Comparison of ENCODE assay signal across 1 cellular context in the genomic region with DNA sequence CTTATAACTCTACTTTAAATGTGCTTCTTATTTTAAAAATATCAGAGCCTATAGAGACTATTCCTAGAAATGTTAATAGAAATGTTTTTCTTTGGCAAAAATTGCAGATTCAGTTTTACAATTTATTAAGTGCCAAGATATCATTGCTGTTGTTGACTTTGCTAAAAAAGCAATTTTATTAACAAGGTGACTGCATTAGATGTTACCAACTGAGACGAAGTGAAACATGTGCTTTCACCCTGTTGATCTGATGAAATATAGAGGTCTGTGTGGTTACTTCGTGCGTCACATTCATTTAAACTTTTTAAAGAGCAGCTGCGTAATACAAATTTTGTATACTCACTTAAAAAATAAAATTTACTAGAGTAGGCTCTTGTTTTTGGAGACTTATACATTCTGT.
TF ChIP-seq lines count a peak whose summit lies in the region.

No MANE protein-coding gene starts in this region.

TF ChIP-seq in GM23338, 12 proteins besides CTCF, POLR2A, EP300 and RAD21 (continued from another document):
- TF ChIP-seq, protein P1, sequence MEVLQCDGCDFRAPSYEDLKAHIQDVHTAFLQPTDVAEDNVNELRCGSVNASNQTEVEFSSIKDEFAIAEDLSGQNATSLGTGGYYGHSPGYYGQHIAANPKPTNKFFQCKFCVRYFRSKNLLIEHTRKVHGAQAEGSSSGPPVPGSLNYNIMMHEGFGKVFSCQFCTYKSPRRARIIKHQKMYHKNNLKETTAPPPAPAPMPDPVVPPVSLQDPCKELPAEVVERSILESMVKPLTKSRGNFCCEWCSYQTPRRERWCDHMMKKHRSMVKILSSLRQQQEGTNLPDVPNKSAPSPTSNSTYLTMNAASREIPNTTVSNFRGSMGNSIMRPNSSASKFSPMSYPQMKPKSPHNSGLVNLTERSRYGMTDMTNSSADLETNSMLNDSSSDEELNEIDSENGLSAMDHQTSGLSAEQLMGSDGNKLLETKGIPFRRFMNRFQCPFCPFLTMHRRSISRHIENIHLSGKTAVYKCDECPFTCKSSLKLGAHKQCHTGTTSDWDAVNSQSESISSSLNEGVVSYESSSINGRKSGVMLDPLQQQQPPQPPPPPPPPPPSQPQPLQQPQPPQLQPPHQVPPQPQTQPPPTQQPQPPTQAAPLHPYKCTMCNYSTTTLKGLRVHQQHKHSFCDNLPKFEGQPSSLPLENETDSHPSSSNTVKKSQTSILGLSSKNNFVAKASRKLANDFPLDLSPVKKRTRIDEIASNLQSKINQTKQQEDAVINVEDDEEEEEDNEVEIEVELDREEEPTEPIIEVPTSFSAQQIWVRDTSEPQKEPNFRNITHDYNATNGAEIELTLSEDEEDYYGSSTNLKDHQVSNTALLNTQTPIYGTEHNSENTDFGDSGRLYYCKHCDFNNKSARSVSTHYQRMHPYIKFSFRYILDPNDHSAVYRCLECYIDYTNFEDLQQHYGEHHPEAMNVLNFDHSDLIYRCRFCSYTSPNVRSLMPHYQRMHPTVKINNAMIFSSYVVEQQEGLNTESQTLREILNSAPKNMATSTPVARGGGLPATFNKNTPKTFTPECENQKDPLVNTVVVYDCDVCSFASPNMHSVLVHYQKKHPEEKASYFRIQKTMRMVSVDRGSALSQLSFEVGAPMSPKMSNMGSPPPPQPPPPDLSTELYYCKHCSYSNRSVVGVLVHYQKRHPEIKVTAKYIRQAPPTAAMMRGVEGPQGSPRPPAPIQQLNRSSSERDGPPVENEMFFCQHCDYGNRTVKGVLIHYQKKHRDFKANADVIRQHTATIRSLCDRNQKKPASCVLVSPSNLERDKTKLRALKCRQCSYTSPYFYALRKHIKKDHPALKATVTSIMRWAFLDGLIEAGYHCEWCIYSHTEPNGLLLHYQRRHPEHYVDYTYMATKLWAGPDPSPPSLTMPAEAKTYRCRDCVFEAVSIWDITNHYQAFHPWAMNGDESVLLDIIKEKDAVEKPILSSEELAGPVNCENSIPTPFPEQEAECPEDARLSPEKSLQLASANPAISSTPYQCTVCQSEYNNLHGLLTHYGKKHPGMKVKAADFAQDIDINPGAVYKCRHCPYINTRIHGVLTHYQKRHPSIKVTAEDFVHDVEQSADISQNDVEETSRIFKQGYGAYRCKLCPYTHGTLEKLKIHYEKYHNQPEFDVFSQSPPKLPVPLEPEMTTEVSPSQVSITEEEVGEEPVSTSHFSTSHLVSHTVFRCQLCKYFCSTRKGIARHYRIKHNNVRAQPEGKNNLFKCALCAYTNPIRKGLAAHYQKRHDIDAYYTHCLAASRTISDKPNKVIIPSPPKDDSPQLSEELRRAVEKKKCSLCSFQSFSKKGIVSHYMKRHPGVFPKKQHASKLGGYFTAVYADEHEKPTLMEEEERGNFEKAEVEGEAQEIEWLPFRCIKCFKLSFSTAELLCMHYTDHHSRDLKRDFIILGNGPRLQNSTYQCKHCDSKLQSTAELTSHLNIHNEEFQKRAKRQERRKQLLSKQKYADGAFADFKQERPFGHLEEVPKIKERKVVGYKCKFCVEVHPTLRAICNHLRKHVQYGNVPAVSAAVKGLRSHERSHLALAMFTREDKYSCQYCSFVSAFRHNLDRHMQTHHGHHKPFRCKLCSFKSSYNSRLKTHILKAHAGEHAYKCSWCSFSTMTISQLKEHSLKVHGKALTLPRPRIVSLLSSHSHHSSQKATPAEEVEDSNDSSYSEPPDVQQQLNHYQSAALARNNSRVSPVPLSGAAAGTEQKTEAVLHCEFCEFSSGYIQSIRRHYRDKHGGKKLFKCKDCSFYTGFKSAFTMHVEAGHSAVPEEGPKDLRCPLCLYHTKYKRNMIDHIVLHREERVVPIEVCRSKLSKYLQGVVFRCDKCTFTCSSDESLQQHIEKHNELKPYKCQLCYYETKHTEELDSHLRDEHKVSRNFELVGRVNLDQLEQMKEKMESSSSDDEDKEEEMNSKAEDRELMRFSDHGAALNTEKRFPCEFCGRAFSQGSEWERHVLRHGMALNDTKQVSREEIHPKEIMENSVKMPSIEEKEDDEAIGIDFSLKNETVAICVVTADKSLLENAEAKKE (CRISPR knock-in tag; IDR thresholded peaks at IDR 0.05): no peak
- TF ChIP-seq JUNB (IDR thresholded peaks at IDR 0.05; ENCODE audit: unreplicated experiment): no peak
TF ChIP-seq in GM23338: peak in this region for 0.
